In genomic region chr22:46054878-46055158, GRCh38 we compare ENCODE assay signal across 8 cellular contexts.
DNase-seq lines count a peak whose midpoint lies in the region; ATAC-seq and TF ChIP-seq lines count a peak whose summit lies in the region.

No MANE protein-coding gene starts in this region.

- H3K9me3 ChIP-seq in ascending aorta, result no peaks in the 10 kb centered on the region
- H3K9me3 ChIP-seq in lower lobe of right lung, result no peaks in the 10 kb centered on the region

- TF ChIP-seq CTCF in ascending aorta (IDR thresholded peaks at IDR 0.05) (no peak), lower lobe of right lung (IDR thresholded peaks at IDR 0.05) (no peak), type B pancreatic cell (conservative IDR thresholded peaks at IDR 0.05) (no peak)

- no peak for DNase-seq in activated naive CD4-positive, alpha-beta T cell treated with anti-CD3 and anti-CD28 coated beads, Interleukin-2, amount 10 ng/mL, durations not matched to agents 7 days and 5 days
- no peak for DNase-seq in activated naive CD4-positive, alpha-beta T cell treated with anti-CD3 and anti-CD28 coated beads, Interleukin-2, amount 50 U/mL, for 16 hours
- DNase-seq in ascending aorta (ENCODE audit: low spot score in 2 of 2) (peak in 1 of 2 donors; percentile 63), lower lobe of right lung (peak; percentile 37), type B pancreatic cell (ENCODE audit: extremely low spot score, unreplicated experiment) (no peak), NCI-H146 treated with DMSO at 0.1 percent for 48 hours (lab: John Stamatoyannopoulos, UW; ENCODE audit: unreplicated experiment) (no peak)

- intact Hi-C loops in ascending aorta (cut with DNase I), result loop anchor here (5.0 to 10.0 kb wide), 2 partner anchors 43 to 50 kb away; no protein-coding TSS in a partner anchor
- intact Hi-C loops in lower lobe of right lung (cut with DNase I), result no loop called here

- H3K4me1 ChIP-seq in ascending aorta, result peaks cover 23 to 53% of the 10 kb centered on the region in 2 donors
- H3K4me1 ChIP-seq in lower lobe of right lung, result peaks cover 90% of the 10 kb centered on the region

- H3K36me3 ChIP-seq in ascending aorta (no peaks in the 10 kb centered on the region), lower lobe of right lung (peaks cover 2% of the 10 kb centered on the region)

- peak overlapping the region; percentile 92 for H3K4me3 Mint-ChIP-seq in activated naive CD4-positive, alpha-beta T cell treated with anti-CD3 and anti-CD28 coated beads, Interleukin-2, amount 10 ng/mL, durations not matched to agents 7 days and 5 days
- peak overlapping the region; percentile 47 for H3K4me3 Mint-ChIP-seq in type B pancreatic cell

- H3K9me3 Mint-ChIP-seq in activated naive CD4-positive, alpha-beta T cell treated with anti-CD3 and anti-CD28 coated beads, Interleukin-2, amount 10 ng/mL, durations not matched to agents 7 days and 5 days, result no peaks in the 10 kb centered on the region
- H3K9me3 Mint-ChIP-seq in type B pancreatic cell, result no peaks in the 10 kb centered on the region

- H3K27ac ChIP-seq in ascending aorta, result peak overlapping the region; percentile 97 to 98
- peak overlapping the region; percentile 98 for H3K27ac ChIP-seq in lower lobe of right lung

- H3K27me3 ChIP-seq in ascending aorta, result no peaks in the 10 kb centered on the region
- H3K27me3 ChIP-seq in lower lobe of right lung (ENCODE audit: low read depth), result no peaks in the 10 kb centered on the region

- peak overlapping the region; percentile 96 for H3K27ac Mint-ChIP-seq in activated naive CD4-positive, alpha-beta T cell treated with anti-CD3 and anti-CD28 coated beads, Interleukin-2, amount 10 ng/mL, durations not matched to agents 7 days and 5 days
- H3K27ac Mint-ChIP-seq in type B pancreatic cell, result no peak overlapping the region

- H3K4me1 Mint-ChIP-seq in activated naive CD4-positive, alpha-beta T cell treated with anti-CD3 and anti-CD28 coated beads, Interleukin-2, amount 10 ng/mL, durations not matched to agents 7 days and 5 days, result peaks cover 70% of the 10 kb centered on the region
- H3K4me1 Mint-ChIP-seq in type B pancreatic cell (ENCODE audit: unreplicated experiment), result peaks cover 8% of the 10 kb centered on the region

- no peaks in the 10 kb centered on the region for H3K27me3 Mint-ChIP-seq in activated naive CD4-positive, alpha-beta T cell treated with anti-CD3 and anti-CD28 coated beads, Interleukin-2, amount 10 ng/mL, durations not matched to agents 7 days and 5 days
- H3K27me3 Mint-ChIP-seq in type B pancreatic cell, result peaks cover 42% of the 10 kb centered on the region

- no peak for ATAC-seq in lower lobe of right lung
- no peak for ATAC-seq in HG02852 (IDR thresholded peaks at IDR 0.05; ENCODE audit: unreplicated experiment)
- ATAC-seq in GM18907 (IDR thresholded peaks at IDR 0.05; ENCODE audit: unreplicated experiment), result no peak

- CTCF ChIA-PET in activated naive CD4-positive, alpha-beta T cell treated with anti-CD3 and anti-CD28 coated beads, Interleukin-2, amount 10 ng/mL, durations not matched to agents 7 days and 5 days (lab: Charles Lee), result interaction anchor here (1.1 kb wide), 1 partner anchor 14 kb away, joined by 3 read pairs; no protein-coding TSS in a partner anchor

- H3K4me3 ChIP-seq in ascending aorta, result peak overlapping the region; percentile 73 to 85
- H3K4me3 ChIP-seq in lower lobe of right lung, result peak overlapping the region; percentile 87

- peaks cover 1% of the 10 kb centered on the region for H3K36me3 Mint-ChIP-seq in activated naive CD4-positive, alpha-beta T cell treated with anti-CD3 and anti-CD28 coated beads, Interleukin-2, amount 10 ng/mL, durations not matched to agents 7 days and 5 days
- no peaks in the 10 kb centered on the region for H3K36me3 Mint-ChIP-seq in type B pancreatic cell
